In the genomic region with DNA sequence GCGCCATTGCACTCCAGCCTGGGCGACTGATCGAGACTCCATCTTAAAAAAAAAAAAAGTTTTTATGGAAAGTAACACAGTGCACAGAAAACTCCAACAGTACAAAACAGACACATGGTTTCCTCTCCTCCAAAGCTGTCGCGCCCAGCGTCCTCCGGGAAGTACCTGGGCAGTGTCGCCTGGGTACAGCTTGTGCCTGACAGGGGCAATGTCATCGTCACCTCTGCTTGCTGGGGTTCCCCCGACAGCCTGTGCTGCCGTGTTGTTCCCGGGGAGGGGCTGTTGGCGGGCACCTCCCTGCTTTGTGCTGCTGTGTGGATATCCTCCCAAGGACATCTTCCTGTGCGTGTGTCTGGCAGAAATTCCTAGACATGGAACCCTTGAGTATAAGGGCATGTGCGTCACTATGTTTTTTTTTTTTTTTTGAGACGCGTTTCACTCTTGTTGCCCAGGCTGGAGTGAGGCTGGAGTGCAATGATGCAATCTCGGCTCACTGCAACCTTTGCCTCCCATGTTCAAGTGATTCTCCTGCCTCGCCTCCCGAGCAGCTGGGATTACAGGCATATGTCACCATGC, we compare ENCODE assay signal across 1 cellular context.
A peak's percentile ranks its signal among the peaks of the same experiment; 100 is the strongest.
TF ChIP-seq lines count a peak whose summit lies in the region.

No MANE protein-coding gene starts in this region.

TF ChIP-seq in HepG2, 621 proteins besides CTCF, POLR2A, EP300 and RAD21 (continued from another document):
- TF ChIP-seq, protein P1, sequence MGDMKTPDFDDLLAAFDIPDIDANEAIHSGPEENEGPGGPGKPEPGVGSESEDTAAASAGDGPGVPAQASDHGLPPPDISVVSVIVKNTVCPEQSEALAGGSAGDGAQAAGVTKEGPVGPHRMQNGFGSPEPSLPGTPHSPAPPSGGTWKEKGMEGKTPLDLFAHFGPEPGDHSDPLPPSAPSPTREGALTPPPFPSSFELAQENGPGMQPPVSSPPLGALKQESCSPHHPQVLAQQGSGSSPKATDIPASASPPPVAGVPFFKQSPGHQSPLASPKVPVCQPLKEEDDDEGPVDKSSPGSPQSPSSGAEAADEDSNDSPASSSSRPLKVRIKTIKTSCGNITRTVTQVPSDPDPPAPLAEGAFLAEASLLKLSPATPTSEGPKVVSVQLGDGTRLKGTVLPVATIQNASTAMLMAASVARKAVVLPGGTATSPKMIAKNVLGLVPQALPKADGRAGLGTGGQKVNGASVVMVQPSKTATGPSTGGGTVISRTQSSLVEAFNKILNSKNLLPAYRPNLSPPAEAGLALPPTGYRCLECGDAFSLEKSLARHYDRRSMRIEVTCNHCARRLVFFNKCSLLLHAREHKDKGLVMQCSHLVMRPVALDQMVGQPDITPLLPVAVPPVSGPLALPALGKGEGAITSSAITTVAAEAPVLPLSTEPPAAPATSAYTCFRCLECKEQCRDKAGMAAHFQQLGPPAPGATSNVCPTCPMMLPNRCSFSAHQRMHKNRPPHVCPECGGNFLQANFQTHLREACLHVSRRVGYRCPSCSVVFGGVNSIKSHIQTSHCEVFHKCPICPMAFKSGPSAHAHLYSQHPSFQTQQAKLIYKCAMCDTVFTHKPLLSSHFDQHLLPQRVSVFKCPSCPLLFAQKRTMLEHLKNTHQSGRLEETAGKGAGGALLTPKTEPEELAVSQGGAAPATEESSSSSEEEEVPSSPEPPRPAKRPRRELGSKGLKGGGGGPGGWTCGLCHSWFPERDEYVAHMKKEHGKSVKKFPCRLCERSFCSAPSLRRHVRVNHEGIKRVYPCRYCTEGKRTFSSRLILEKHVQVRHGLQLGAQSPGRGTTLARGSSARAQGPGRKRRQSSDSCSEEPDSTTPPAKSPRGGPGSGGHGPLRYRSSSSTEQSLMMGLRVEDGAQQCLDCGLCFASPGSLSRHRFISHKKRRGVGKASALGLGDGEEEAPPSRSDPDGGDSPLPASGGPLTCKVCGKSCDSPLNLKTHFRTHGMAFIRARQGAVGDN (CRISPR knock-in tag; IDR thresholded peaks at IDR 0.05), result peak; percentile 56
- TF ChIP-seq WIZ (CRISPR knock-in tag; IDR thresholded peaks at IDR 0.05) (no peak), ZNF777 (CRISPR knock-in tag; IDR thresholded peaks at IDR 0.05) (0 out of 2 replicates have a peak, but pooled peaks have one; percentile 50), TBX2 (CRISPR knock-in tag; IDR thresholded peaks at IDR 0.05; ENCODE audit: borderline replicate concordance) (peak; percentile 26; the same call in 1 of the 2 replicates), ZNF792 (CRISPR knock-in tag; IDR thresholded peaks at IDR 0.05) (no peak), GLI4 (CRISPR knock-in tag; IDR thresholded peaks at IDR 0.05; ENCODE audit: borderline replicate concordance) (no peak), HNRNPUL1 (IDR thresholded peaks at IDR 0.05; ENCODE audit: low read depth, low read length) (no peak), NBN (conservative IDR thresholded peaks at IDR 0.05) (no peak), SYNCRIP (IDR thresholded peaks at IDR 0.05; ENCODE audit: insufficient read depth, low read depth, low read length) (no peak), PHF20 (CRISPR knock-in tag; IDR thresholded peaks at IDR 0.05) (no peak)
- TF ChIP-seq, protein P2, sequence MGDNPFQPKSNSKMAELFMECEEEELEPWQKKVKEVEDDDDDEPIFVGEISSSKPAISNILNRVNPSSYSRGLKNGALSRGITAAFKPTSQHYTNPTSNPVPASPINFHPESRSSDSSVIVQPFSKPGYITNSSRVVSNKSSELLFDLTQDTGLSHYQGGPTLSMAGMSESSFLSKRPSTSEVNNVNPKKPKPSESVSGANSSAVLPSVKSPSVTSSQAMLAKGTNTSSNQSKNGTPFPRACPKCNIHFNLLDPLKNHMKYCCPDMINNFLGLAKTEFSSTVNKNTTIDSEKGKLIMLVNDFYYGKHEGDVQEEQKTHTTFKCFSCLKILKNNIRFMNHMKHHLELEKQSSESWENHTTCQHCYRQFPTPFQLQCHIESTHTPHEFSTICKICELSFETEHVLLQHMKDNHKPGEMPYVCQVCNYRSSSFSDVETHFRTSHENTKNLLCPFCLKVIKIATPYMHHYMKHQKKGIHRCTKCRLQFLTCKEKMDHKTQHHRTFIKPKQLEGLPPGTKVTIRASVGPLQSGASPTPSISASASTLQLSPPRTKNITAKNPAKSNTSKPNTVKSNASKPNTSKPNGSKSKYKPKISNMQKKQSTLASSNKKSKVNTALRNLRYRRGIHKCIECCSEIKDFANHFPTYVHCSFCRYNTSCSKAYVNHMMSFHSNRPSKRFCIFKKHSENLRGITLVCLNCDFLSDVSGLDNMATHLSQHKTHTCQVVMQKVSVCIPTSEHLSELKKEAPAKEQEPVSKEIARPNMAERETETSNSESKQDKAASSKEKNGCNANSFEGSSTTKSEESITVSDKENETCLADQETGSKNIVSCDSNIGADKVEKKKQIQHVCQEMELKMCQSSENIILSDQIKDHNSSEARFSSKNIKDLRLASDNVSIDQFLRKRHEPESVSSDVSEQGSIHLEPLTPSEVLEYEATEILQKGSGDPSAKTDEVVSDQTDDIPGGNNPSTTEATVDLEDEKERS (CRISPR knock-in tag; IDR thresholded peaks at IDR 0.05), result no peak
- TF ChIP-seq, protein P3, sequence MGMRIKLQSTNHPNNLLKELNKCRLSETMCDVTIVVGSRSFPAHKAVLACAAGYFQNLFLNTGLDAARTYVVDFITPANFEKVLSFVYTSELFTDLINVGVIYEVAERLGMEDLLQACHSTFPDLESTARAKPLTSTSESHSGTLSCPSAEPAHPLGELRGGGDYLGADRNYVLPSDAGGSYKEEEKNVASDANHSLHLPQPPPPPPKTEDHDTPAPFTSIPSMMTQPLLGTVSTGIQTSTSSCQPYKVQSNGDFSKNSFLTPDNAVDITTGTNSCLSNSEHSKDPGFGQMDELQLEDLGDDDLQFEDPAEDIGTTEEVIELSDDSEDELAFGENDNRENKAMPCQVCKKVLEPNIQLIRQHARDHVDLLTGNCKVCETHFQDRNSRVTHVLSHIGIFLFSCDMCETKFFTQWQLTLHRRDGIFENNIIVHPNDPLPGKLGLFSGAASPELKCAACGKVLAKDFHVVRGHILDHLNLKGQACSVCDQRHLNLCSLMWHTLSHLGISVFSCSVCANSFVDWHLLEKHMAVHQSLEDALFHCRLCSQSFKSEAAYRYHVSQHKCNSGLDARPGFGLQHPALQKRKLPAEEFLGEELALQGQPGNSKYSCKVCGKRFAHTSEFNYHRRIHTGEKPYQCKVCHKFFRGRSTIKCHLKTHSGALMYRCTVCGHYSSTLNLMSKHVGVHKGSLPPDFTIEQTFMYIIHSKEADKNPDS (CRISPR knock-in tag; IDR thresholded peaks at IDR 0.05), result no peak
- TF ChIP-seq, protein P4, sequence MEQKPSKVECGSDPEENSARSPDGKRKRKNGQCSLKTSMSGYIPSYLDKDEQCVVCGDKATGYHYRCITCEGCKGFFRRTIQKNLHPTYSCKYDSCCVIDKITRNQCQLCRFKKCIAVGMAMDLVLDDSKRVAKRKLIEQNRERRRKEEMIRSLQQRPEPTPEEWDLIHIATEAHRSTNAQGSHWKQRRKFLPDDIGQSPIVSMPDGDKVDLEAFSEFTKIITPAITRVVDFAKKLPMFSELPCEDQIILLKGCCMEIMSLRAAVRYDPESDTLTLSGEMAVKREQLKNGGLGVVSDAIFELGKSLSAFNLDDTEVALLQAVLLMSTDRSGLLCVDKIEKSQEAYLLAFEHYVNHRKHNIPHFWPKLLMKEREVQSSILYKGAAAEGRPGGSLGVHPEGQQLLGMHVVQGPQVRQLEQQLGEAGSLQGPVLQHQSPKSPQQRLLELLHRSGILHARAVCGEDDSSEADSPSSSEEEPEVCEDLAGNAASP (CRISPR knock-in tag; IDR thresholded peaks at IDR 0.05; ENCODE audit: borderline replicate concordance), result peak; percentile 31; the same call in 1 of the 2 replicates
- TF ChIP-seq, protein P5, sequence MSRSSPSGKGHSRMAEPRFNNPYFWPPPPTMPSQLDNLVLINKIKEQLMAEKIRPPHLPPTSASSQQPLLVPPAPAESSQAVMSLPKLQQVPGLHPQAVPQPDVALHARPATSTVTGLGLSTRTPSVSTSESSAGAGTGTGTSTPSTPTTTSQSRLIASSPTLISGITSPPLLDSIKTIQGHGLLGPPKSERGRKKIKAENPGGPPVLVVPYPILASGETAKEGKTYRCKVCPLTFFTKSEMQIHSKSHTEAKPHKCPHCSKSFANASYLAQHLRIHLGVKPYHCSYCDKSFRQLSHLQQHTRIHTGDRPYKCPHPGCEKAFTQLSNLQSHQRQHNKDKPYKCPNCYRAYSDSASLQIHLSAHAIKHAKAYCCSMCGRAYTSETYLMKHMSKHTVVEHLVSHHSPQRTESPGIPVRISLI (CRISPR knock-in tag; IDR thresholded peaks at IDR 0.05; ENCODE audit: borderline replicate concordance), result peak; percentile 92
- TF ChIP-seq, protein P6, sequence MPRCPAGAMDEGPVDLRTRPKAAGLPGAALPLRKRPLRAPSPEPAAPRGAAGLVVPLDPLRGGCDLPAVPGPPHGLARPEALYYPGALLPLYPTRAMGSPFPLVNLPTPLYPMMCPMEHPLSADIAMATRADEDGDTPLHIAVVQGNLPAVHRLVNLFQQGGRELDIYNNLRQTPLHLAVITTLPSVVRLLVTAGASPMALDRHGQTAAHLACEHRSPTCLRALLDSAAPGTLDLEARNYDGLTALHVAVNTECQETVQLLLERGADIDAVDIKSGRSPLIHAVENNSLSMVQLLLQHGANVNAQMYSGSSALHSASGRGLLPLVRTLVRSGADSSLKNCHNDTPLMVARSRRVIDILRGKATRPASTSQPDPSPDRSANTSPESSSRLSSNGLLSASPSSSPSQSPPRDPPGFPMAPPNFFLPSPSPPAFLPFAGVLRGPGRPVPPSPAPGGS (CRISPR knock-in tag; IDR thresholded peaks at IDR 0.05), result peak; percentile 43; the same call in 1 of the 2 replicates
TF ChIP-seq in HepG2: peak in this region for 29.
